ENCODE assay signal across 37 cellular contexts in the genomic region with DNA sequence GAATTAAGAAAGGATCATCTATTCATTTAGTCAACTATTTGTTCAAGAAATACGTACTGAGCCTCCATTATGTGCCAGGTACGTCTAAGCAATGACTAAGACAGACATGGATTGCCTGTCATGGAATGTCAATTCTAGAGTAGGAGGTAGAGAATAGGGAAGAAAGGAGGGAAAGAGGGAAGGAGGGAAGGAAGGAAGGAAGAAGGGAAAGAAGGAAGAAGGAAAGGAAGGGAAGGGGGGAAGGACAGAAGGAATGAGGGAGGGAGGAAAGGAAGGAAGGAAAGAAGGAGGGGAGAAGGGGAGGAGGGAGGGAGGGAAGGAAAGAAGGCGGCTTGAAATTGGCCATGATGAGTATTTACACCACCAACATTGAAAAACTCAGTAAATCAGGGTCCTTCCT. TPM values are rescaled to one million over a fixed set of nuclear protein-coding genes. Genes with fewer than 3 reads are reported as not detected.
"Had no signal": no experiment of that assay in that cellular context is flagged by ENCODE, and none has a peak within 500 bp of the region (broad histone marks: within the 10 kb centered on the region; RNA-seq: fewer than 3 reads in every experiment).

No MANE protein-coding gene starts in this region.

- H3K36me3 ChIP-seq: MG63 had no signal

- H3K4me3 ChIP-seq: MG63 had no signal

- DNase-seq: Kasumi-1, MG63, MM.1S, MV-4-11, NCI-H1048, NCI-H1092, NCI-H1092 treated with DMSO at 0.1 percent for 48 hours, NCI-H1105, NCI-H1105 treated with DMSO at 0.1 percent for 48 hours, NCI-H1417, NCI-H1417 treated with DMSO at 0.1 percent for 48 hours, NCI-H1436, NCI-H1436 treated with DMSO at 0.1 percent for 48 hours, NCI-H146, NCI-H1694, NCI-H1694 treated with DMSO at 0.1 percent for 48 hours, NCI-H187, NCI-H187 treated with DMSO at 0.1 percent for 48 hours, NCI-H1930, NCI-H2029, NCI-H2029 treated with DMSO at 0.1 percent for 48 hours, NCI-H2081, NCI-H2081 treated with DMSO at 0.1 percent for 48 hours, NCI-H2107, NCI-H2171, NCI-H2171 treated with DMSO at 0.1 percent for 48 hours, NCI-H2227 treated with DMSO at 0.1 percent for 48 hours, NCI-H226, NCI-H345, NCI-H446, NCI-H446 treated with DMSO at 0.1 percent for 48 hours, NCI-H510A, NCI-H510A treated with DMSO at 0.1 percent for 48 hours, NCI-H524 had no signal

- H3K27me3 ChIP-seq: MG63 had no signal

- H3K9me3 ChIP-seq: MG63 had no signal

RNA-seq across cellular contexts. Expression of gene DAZL, which starts 52.5 kb away (rescaled TPM):
- total RNA-seq: LHCN-M2, M059J, MCF 10A had no signal
